2 cellular contexts compared by ENCODE assay signal in the genomic region with DNA sequence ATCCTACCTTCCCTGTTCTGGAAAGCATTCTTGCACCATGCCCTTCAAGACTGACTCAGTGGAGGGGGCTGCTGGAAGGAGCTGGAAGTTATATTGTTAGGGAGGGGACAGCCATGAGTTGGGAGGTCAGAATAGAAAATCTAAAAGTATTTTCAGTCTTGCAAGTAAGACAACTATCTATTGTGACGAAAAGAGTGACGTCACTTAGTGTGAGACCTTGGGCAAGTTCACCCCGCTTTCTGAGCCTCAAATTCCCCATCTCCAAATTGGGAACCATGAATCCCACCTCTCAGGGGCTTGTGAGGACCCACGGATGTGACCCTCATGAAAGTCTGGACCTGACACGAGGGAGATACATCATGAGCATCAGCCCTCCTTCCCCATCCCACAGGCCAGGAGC.
TF ChIP-seq lines count a peak whose summit lies in the region.

No MANE protein-coding gene starts in this region.

TF ChIP-seq in HepG2, 621 proteins besides CTCF, POLR2A, EP300 and RAD21:
- TF ChIP-seq, protein P1, sequence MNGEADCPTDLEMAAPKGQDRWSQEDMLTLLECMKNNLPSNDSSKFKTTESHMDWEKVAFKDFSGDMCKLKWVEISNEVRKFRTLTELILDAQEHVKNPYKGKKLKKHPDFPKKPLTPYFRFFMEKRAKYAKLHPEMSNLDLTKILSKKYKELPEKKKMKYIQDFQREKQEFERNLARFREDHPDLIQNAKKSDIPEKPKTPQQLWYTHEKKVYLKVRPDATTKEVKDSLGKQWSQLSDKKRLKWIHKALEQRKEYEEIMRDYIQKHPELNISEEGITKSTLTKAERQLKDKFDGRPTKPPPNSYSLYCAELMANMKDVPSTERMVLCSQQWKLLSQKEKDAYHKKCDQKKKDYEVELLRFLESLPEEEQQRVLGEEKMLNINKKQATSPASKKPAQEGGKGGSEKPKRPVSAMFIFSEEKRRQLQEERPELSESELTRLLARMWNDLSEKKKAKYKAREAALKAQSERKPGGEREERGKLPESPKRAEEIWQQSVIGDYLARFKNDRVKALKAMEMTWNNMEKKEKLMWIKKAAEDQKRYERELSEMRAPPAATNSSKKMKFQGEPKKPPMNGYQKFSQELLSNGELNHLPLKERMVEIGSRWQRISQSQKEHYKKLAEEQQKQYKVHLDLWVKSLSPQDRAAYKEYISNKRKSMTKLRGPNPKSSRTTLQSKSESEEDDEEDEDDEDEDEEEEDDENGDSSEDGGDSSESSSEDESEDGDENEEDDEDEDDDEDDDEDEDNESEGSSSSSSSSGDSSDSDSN (CRISPR knock-in tag; IDR thresholded peaks at IDR 0.05) = no peak
- TF ChIP-seq ATF7 (IDR thresholded peaks at IDR 0.05) = peak; percentile 90
- no peak for TF ChIP-seq ATF7 (CRISPR knock-in tag; IDR thresholded peaks at IDR 0.05)
- TF ChIP-seq CREB1 (IDR thresholded peaks at IDR 0.05) = peak; percentile 90
- TF ChIP-seq CREB1 (CRISPR knock-in tag; IDR thresholded peaks at IDR 0.05) = no peak
- no peak for TF ChIP-seq TCF7L2 (IDR thresholded peaks at IDR 0.05; ENCODE audit: low read depth, low read length)
- no peak for TF ChIP-seq ZNF33B (CRISPR knock-in tag; IDR thresholded peaks at IDR 0.05)

TF ChIP-seq in K562, 482 proteins besides CTCF, POLR2A, EP300 and RAD21:
- TF ChIP-seq ZNF584 (CRISPR knock-in tag; IDR thresholded peaks at IDR 0.05; ENCODE audit: low read depth) (no peak), ATF7 (IDR thresholded peaks at IDR 0.05) (peak; percentile 78), MCM2 (IDR thresholded peaks at IDR 0.05; ENCODE audit: low read depth) (no peak), ATF1 (CRISPR knock-in tag; IDR thresholded peaks at IDR 0.05) (no peak), ATF1 (tag; IDR thresholded peaks at IDR 0.05) (peak; percentile 81), MXI1 (IDR thresholded peaks at IDR 0.05; ENCODE audit: low read depth, low read length) (no peak), NFRKB (IDR thresholded peaks at IDR 0.05; ENCODE audit: low read depth) (no peak), HLTF (IDR thresholded peaks at IDR 0.05) (no peak), ZNF311 (CRISPR knock-in tag; IDR thresholded peaks at IDR 0.05) (no peak)
- TF ChIP-seq, protein P2, sequence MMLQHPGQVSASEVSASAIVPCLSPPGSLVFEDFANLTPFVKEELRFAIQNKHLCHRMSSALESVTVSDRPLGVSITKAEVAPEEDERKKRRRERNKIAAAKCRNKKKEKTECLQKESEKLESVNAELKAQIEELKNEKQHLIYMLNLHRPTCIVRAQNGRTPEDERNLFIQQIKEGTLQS (IDR thresholded peaks at IDR 0.05) = peak; percentile 71
- TF ChIP-seq, protein P2 (CRISPR knock-in tag; conservative IDR thresholded peaks at IDR 0.05) = no peak
- TF ChIP-seq, protein P3, sequence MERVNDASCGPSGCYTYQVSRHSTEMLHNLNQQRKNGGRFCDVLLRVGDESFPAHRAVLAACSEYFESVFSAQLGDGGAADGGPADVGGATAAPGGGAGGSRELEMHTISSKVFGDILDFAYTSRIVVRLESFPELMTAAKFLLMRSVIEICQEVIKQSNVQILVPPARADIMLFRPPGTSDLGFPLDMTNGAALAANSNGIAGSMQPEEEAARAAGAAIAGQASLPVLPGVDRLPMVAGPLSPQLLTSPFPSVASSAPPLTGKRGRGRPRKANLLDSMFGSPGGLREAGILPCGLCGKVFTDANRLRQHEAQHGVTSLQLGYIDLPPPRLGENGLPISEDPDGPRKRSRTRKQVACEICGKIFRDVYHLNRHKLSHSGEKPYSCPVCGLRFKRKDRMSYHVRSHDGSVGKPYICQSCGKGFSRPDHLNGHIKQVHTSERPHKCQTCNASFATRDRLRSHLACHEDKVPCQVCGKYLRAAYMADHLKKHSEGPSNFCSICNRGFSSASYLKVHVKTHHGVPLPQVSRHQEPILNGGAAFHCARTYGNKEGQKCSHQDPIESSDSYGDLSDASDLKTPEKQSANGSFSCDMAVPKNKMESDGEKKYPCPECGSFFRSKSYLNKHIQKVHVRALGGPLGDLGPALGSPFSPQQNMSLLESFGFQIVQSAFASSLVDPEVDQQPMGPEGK (CRISPR knock-in tag; IDR thresholded peaks at IDR 0.05; ENCODE audit: borderline replicate concordance) = no peak
